ENCODE assay signal across 12 cellular contexts in the genomic region with DNA sequence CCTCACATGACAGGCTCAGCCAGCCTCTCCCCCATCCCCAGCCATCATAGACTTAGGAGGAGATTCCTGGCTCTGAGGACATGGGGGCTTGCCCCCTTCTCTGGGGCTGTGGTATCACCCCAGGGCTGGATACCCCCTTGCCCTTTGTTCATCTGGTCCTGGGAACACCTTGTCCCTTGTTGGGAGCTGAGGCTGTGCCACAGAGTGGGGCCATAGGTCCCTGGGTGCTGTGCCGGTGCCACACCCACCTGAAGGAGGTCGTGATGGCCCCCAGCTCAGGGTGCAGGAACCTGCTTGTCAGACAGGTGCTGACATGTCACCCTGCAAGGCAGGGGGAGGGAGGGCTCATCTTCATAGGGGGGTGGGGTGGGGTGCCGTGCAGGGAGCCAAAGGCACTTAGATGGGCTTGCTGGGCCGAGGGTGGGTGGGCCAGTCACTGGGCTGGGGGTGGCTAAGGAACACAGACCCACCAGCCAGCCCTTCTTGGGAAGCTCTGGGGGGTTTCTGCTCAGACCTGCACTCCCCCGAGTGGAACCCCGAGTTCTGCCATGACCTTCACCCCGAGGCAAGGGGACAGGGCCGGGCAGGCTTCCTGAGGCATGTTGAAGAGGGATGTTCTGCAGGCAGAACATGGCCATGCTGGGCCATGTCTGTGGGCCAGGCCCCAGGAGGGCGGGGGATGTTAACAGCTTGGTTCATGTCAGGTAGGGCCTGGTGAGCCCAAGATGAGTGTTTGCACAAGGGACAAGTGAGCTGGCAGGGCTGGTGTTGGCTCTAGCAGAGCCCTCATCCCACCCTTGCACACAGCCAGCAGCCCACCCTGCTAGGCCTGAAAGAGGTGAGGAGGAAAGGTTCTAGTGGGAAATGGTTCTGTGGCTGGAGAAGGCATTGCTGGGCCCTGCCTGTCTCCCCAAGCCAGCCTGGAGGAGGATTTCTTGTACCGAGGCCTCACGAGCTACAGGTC. TPM values are rescaled to one million over a fixed set of nuclear protein-coding genes. Genes with fewer than 3 reads are reported as not detected.
DNase-seq lines count a peak whose midpoint lies in the region; ATAC-seq and TF ChIP-seq lines count a peak whose summit lies in the region.
"Had no signal": no experiment of that assay in that cellular context is flagged by ENCODE, and none has a peak within 500 bp of the region (broad histone marks: within the 10 kb centered on the region; RNA-seq: fewer than 3 reads in every experiment).

No MANE protein-coding gene starts in this region.

- H3K27me3 Mint-ChIP-seq in activated CD4-positive, alpha-beta T cell treated with anti-CD3 and anti-CD28 coated beads, Interleukin-2, amount 10 ng/mL, durations not matched to agents 7 days and 5 days = no peaks in the 10 kb centered on the region
- no peaks in the 10 kb centered on the region for H3K27me3 Mint-ChIP-seq in activated B cell treated with CpG ODN at 0.5 μM for 24 hours

- no peak for DNase-seq in activated CD4-positive, alpha-beta T cell treated with anti-CD3 and anti-CD28 coated beads, Interleukin-2, amount 10 ng/mL, durations not matched to agents 7 days and 5 days
- DNase-seq in activated CD4-positive, alpha-beta T cell treated with anti-CD3 and anti-CD28 coated beads, Interleukin-2, amount 50 U/mL, for 48 hours = no peak
- DNase-seq in activated B cell treated with CpG ODN at 0.5 μM for 24 hours = no peak
- peak in 1 of 2 donors; percentile 75 for DNase-seq in left lung
- DNase-seq in T-helper 9 cell = no peak
- DNase-seq: AML-193, NCI-H748 treated with DMSO at 0.1 percent for 48 hours, ovary had no signal

- H3K4me3 Mint-ChIP-seq in activated CD4-positive, alpha-beta T cell treated with anti-CD3 and anti-CD28 coated beads, Interleukin-2, amount 10 ng/mL, durations not matched to agents 7 days and 5 days = no peak overlapping the region
- no peak overlapping the region for H3K4me3 Mint-ChIP-seq in activated B cell treated with CpG ODN at 0.5 μM for 24 hours

- H3K4me1 ChIP-seq in left lung = peaks cover 18 to 55% of the 10 kb centered on the region in 2 donors
- peaks cover 17 to 46% (median 39%) of the 10 kb centered on the region in 5 donors for H3K4me1 ChIP-seq in subcutaneous abdominal adipose tissue (ENCODE audit: control insufficient read depth in 5 of 5, insufficient read depth in 5 of 5, low read length in 5 of 5)

- H3K27me3 ChIP-seq in left lung (no peaks in the 10 kb centered on the region), subcutaneous abdominal adipose tissue (ENCODE audit: control insufficient read depth in 5 of 5, insufficient read depth in 4 of 5, low read length in 5 of 5) (no peaks in the 10 kb centered on the region)
- H3K27me3 ChIP-seq: ovary had no signal

- POLR2A ChIA-PET in activated CD4-positive, alpha-beta T cell treated with anti-CD3 and anti-CD28 coated beads, Interleukin-2, amount 10 ng/mL, durations not matched to agents 7 days and 5 days (lab: Charles Lee) = no interaction called here
- POLR2A ChIA-PET in activated B cell treated with CpG ODN at 0.5 μM for 24 hours (lab: Charles Lee) = interaction anchor here (0.6 to 3.9 kb wide), 5 partner anchors 27 to 286 kb away, joined by 4 to 35 read pairs (median 8); partner anchors contain the start of gene GATAD2A

- H3K27ac ChIP-seq in left lung (peak overlapping the region in 1 of 2 donors; percentile 86), subcutaneous abdominal adipose tissue (ENCODE audit: low read depth, low read length) (peak overlapping the region; percentile 94)

- peaks cover 53% of the 10 kb centered on the region for H3K4me1 Mint-ChIP-seq in activated CD4-positive, alpha-beta T cell treated with anti-CD3 and anti-CD28 coated beads, Interleukin-2, amount 10 ng/mL, durations not matched to agents 7 days and 5 days
- peaks cover 69% of the 10 kb centered on the region for H3K4me1 Mint-ChIP-seq in activated B cell treated with CpG ODN at 0.5 μM for 24 hours

- peak overlapping the region in 2 of 5 donors; percentile 20 to 71 for H3K9ac ChIP-seq in subcutaneous abdominal adipose tissue (ENCODE audit: low read length in 5 of 5)

- H3K27ac Mint-ChIP-seq in activated CD4-positive, alpha-beta T cell treated with anti-CD3 and anti-CD28 coated beads, Interleukin-2, amount 10 ng/mL, durations not matched to agents 7 days and 5 days = peak overlapping the region; percentile 100
- H3K27ac Mint-ChIP-seq in activated B cell treated with CpG ODN at 0.5 μM for 24 hours = peak overlapping the region; percentile 91

- CTCF ChIA-PET in activated CD4-positive, alpha-beta T cell treated with anti-CD3 and anti-CD28 coated beads, Interleukin-2, amount 10 ng/mL, durations not matched to agents 7 days and 5 days (lab: Charles Lee) = interaction anchor here (1.0 to 1.5 kb wide), 3 partner anchors 29 to 114 kb away, joined by 6 read pairs; no protein-coding TSS in a partner anchor
- CTCF ChIA-PET in activated B cell treated with CpG ODN at 0.5 μM for 24 hours (lab: Charles Lee) = interaction anchor here (0.9 to 6.7 kb wide), 3 partner anchors 82 to 332 kb away, joined by 3 to 140 read pairs (median 49); partner anchors contain the start of gene GATAD2A

- TF ChIP-seq CTCF in activated B cell treated with CpG ODN at 0.5 μM for 24 hours (IDR thresholded peaks at IDR 0.05) (no peak), left lung (IDR thresholded peaks at IDR 0.05) (no peak)

- peaks cover 0 to 38% of the 10 kb centered on the region in 2 donors for H3K36me3 ChIP-seq in left lung
- H3K36me3 ChIP-seq in subcutaneous abdominal adipose tissue (ENCODE audit: control insufficient read depth in 5 of 5, insufficient read depth in 5 of 5, low read length in 5 of 5) = peaks cover 0 to 38% (median 17%) of the 10 kb centered on the region in 5 donors
- H3K36me3 ChIP-seq: ovary had no signal

- peaks cover 20% of the 10 kb centered on the region for H3K36me3 Mint-ChIP-seq in activated CD4-positive, alpha-beta T cell treated with anti-CD3 and anti-CD28 coated beads, Interleukin-2, amount 10 ng/mL, durations not matched to agents 7 days and 5 days (ENCODE audit: low read depth)
- peaks cover 19% of the 10 kb centered on the region for H3K36me3 Mint-ChIP-seq in activated B cell treated with CpG ODN at 0.5 μM for 24 hours (ENCODE audit: low read depth)

- no peak for ATAC-seq in activated B cell treated with CpG ODN at 0.5 μM for 24 hours (ENCODE audit: low read depth)
- peak; percentile 29 for ATAC-seq in left lung
- ATAC-seq in HG03565 (IDR thresholded peaks at IDR 0.05; ENCODE audit: unreplicated experiment) = no peak
- no peak for ATAC-seq in HG03097 (IDR thresholded peaks at IDR 0.05; ENCODE audit: low FRiP score, unreplicated experiment)

- intact Hi-C loops in activated B cell treated with CpG ODN at 0.5 μM for 24 hours (cut with micrococcal nuclease) (no loop called here), left lung (cut with DNase I) (no loop called here)

- H3K9me3 ChIP-seq in left lung (no peaks in the 10 kb centered on the region), subcutaneous abdominal adipose tissue (ENCODE audit: control insufficient read depth in 5 of 5, low read length in 5 of 5) (no peaks in the 10 kb centered on the region)
- H3K9me3 ChIP-seq: ovary had no signal

- H3K4me3 ChIP-seq in left lung = no peak overlapping the region
- H3K4me3 ChIP-seq in subcutaneous abdominal adipose tissue (ENCODE audit: low read depth in 1 of 5, low read length in 5 of 5) = no peak overlapping the region
- H3K4me3 ChIP-seq: ovary had no signal

- H3K9me3 Mint-ChIP-seq in activated CD4-positive, alpha-beta T cell treated with anti-CD3 and anti-CD28 coated beads, Interleukin-2, amount 10 ng/mL, durations not matched to agents 7 days and 5 days = no peaks in the 10 kb centered on the region
- no peaks in the 10 kb centered on the region for H3K9me3 Mint-ChIP-seq in activated B cell treated with CpG ODN at 0.5 μM for 24 hours

RNA-seq across cellular contexts. Expression of gene TSSK6, which starts 28.0 kb away (rescaled TPM):
- total RNA-seq in activated CD4-positive, alpha-beta T cell treated with anti-CD3 and anti-CD28 coated beads, Interleukin-2, amount 10 ng/mL, durations not matched to agents 7 days and 5 days = 1 to 10 TPM; 3.7 to 4.4 TPM
- total RNA-seq in activated B cell treated with CpG ODN at 0.5 μM for 24 hours (4.0 and 4.3 TPM in 2 replicates), left lung (1 to 10 TPM; 1.3 to 1.4 TPM)

RNA-seq across cellular contexts. Expression of gene NDUFA13, which starts 28.7 kb away (rescaled TPM):
- 100 to 1,000 TPM; 314 to 363 TPM for total RNA-seq in activated CD4-positive, alpha-beta T cell treated with anti-CD3 and anti-CD28 coated beads, Interleukin-2, amount 10 ng/mL, durations not matched to agents 7 days and 5 days
- total RNA-seq in activated B cell treated with CpG ODN at 0.5 μM for 24 hours (294 and 317 TPM in 2 replicates), left lung (100 to 1,000 TPM; 246 to 303 TPM)

RNA-seq across cellular contexts. Expression of gene YJEFN3, which starts 41.4 kb away (rescaled TPM):
- total RNA-seq in activated CD4-positive, alpha-beta T cell treated with anti-CD3 and anti-CD28 coated beads, Interleukin-2, amount 10 ng/mL, durations not matched to agents 7 days and 5 days = 10 to 100 TPM; 12.8 to 13.2 TPM
- 7.8 and 9.1 TPM in 2 replicates for total RNA-seq in activated B cell treated with CpG ODN at 0.5 μM for 24 hours
- total RNA-seq in left lung = 1 to 10 TPM; 2.7 to 3.5 TPM

RNA-seq across cellular contexts. Expression of gene CILP2, which starts 50.7 kb away (rescaled TPM):
- under 1 TPM in 1 of 2 experiments, not detected in 1; 0.25 TPM for total RNA-seq in activated CD4-positive, alpha-beta T cell treated with anti-CD3 and anti-CD28 coated beads, Interleukin-2, amount 10 ng/mL, durations not matched to agents 7 days and 5 days
- total RNA-seq in activated B cell treated with CpG ODN at 0.5 μM for 24 hours (0.27 and 0.29 TPM in 2 replicates), left lung (10 to 100 TPM in 1 of 2 donors, under 1 TPM in 1; 0.31 to 17.8 TPM)
- total RNA-seq: HT-29 had no signal
